Comparison of ENCODE assay signal across 11 cellular contexts in genomic region chr11:31813961-31814868, GRCh38. TPM values are rescaled to one million over a fixed set of nuclear protein-coding genes. Genes with fewer than 3 reads are reported as not detected.
DNase-seq lines count a peak whose midpoint lies in the region; ATAC-seq and TF ChIP-seq lines count a peak whose summit lies in the region.
"Had no signal": no experiment of that assay in that cellular context is flagged by ENCODE, and none has a peak within 500 bp of the region (broad histone marks: within the 10 kb centered on the region; RNA-seq: fewer than 3 reads in every experiment).

No MANE protein-coding gene starts in this region.

- no peaks in the 10 kb centered on the region; the same call in 1 of the 2 replicates for H3K9me3 ChIP-seq in iPS-20b (ENCODE audit: insufficient read depth, low read depth, low read length)

- DNase-seq in activated T-cell treated with anti-CD3 and anti-CD28 coated beads, Interleukin-2, amount 50 U/mL, for 4 hours = no peak
- DNase-seq in activated T-cell treated with anti-CD3 and anti-CD28 coated beads, Interleukin-2, amount 50 U/mL, for 1 hour = no peak
- DNase-seq in activated CD8-positive, alpha-beta T cell treated with anti-CD3 and anti-CD28 coated beads for 36 hours = no peak
- no peak for DNase-seq in stimulated activated naive CD8-positive, alpha-beta T cell treated with anti-CD3 and anti-CD28 coated beads, Interleukin-15, amount 100 ng/mL, for 72 hours
- no peak for DNase-seq in NOMO-1 treated with dmso at 0.1 percent for 144 hours (lab: John Stamatoyannopoulos, UW; ENCODE audit: unreplicated experiment)
- DNase-seq: NCI-H1436; stimulated activated naive CD4-positive, alpha-beta T cell had no signal

- no peak overlapping the region for H3K27ac ChIP-seq in iPS-20b (ENCODE audit: low read length)
- H3K27ac ChIP-seq: BLaER1 had no signal

- no peak for ATAC-seq in activated T-cell treated with anti-CD3 and anti-CD28 coated beads, Interleukin-2, amount 50 U/mL, for 4 hours
- ATAC-seq in activated CD8-positive, alpha-beta T cell treated with anti-CD3 and anti-CD28 coated beads for 36 hours = no peak
- no peak for ATAC-seq in stimulated activated naive CD8-positive, alpha-beta T cell treated with anti-CD3 and anti-CD28 coated beads, Interleukin-15, amount 100 ng/mL, for 72 hours
- ATAC-seq in HG03565 (IDR thresholded peaks at IDR 0.05; ENCODE audit: unreplicated experiment) = no peak
- ATAC-seq in HG03469 (IDR thresholded peaks at IDR 0.05; ENCODE audit: unreplicated experiment) = no peak

- peak overlapping the region; percentile 71 for H3K4me3 Mint-ChIP-seq in activated T-cell treated with anti-CD3 and anti-CD28 coated beads, Interleukin-2, amount 50 U/mL, for 4 hours
- H3K4me3 Mint-ChIP-seq in activated CD8-positive, alpha-beta T cell treated with anti-CD3 and anti-CD28 coated beads for 36 hours = peak overlapping the region; percentile 51
- H3K4me3 Mint-ChIP-seq in stimulated activated naive CD8-positive, alpha-beta T cell treated with anti-CD3 and anti-CD28 coated beads, Interleukin-15, amount 100 ng/mL, for 72 hours = peak overlapping the region; percentile 76 to 90

- no peaks in the 10 kb centered on the region for H3K36me3 Mint-ChIP-seq in activated T-cell treated with anti-CD3 and anti-CD28 coated beads, Interleukin-2, amount 50 U/mL, for 4 hours (ENCODE audit: insufficient read depth)
- no peaks in the 10 kb centered on the region for H3K36me3 Mint-ChIP-seq in activated CD8-positive, alpha-beta T cell treated with anti-CD3 and anti-CD28 coated beads for 36 hours (ENCODE audit: low read depth)

- POLR2A ChIA-PET in activated CD8-positive, alpha-beta T cell treated with anti-CD3 and anti-CD28 coated beads for 36 hours (lab: Charles Lee) = interaction anchor here (1.0 kb wide), 1 partner anchor 12 kb away, joined by 4 read pairs; no protein-coding TSS in a partner anchor

- no peak overlapping the region for H3K27ac Mint-ChIP-seq in activated CD8-positive, alpha-beta T cell treated with anti-CD3 and anti-CD28 coated beads for 36 hours
- peak overlapping the region in 1 of 2 donors; percentile 62 for H3K27ac Mint-ChIP-seq in stimulated activated naive CD8-positive, alpha-beta T cell treated with anti-CD3 and anti-CD28 coated beads, Interleukin-15, amount 100 ng/mL, for 72 hours

- peaks cover 54% of the 10 kb centered on the region for H3K4me1 Mint-ChIP-seq in activated T-cell treated with anti-CD3 and anti-CD28 coated beads, Interleukin-2, amount 50 U/mL, for 4 hours (ENCODE audit: low read depth)
- H3K4me1 Mint-ChIP-seq in activated CD8-positive, alpha-beta T cell treated with anti-CD3 and anti-CD28 coated beads for 36 hours (ENCODE audit: low read depth) = peaks cover 49% of the 10 kb centered on the region
- peaks cover 81% of the 10 kb centered on the region for H3K4me1 Mint-ChIP-seq in stimulated activated naive CD8-positive, alpha-beta T cell treated with anti-CD3 and anti-CD28 coated beads, Interleukin-15, amount 100 ng/mL, for 72 hours

- H3K27me3 ChIP-seq in iPS-20b (ENCODE audit: insufficient read depth, low read length) = peaks cover 100% of the 10 kb centered on the region

- peak overlapping the region; percentile 39 for H3K4me3 ChIP-seq in iPS-20b (ENCODE audit: low read length)
- H3K4me3 ChIP-seq: BLaER1 had no signal

- H3K4me1 ChIP-seq in iPS-20b (ENCODE audit: insufficient read depth, low read length) = peaks cover 7% of the 10 kb centered on the region; the same call in 1 of the 2 replicates

- intact Hi-C loops in activated CD8-positive, alpha-beta T cell treated with anti-CD3 and anti-CD28 coated beads for 36 hours (cut with micrococcal nuclease) = no loop called here

- H3K27me3 Mint-ChIP-seq in activated T-cell treated with anti-CD3 and anti-CD28 coated beads, Interleukin-2, amount 50 U/mL, for 4 hours (ENCODE audit: low read depth) = peaks cover 66% of the 10 kb centered on the region
- H3K27me3 Mint-ChIP-seq in activated CD8-positive, alpha-beta T cell treated with anti-CD3 and anti-CD28 coated beads for 36 hours = peaks cover 68% of the 10 kb centered on the region
- H3K27me3 Mint-ChIP-seq in stimulated activated naive CD8-positive, alpha-beta T cell treated with anti-CD3 and anti-CD28 coated beads, Interleukin-15, amount 100 ng/mL, for 72 hours = peaks cover 100% of the 10 kb centered on the region

- H3K9ac ChIP-seq in iPS-20b (ENCODE audit: low read depth, low read length) = no peak overlapping the region
- H3K9ac ChIP-seq: BLaER1 had no signal

- no peaks in the 10 kb centered on the region for H3K9me3 Mint-ChIP-seq in activated T-cell treated with anti-CD3 and anti-CD28 coated beads, Interleukin-2, amount 50 U/mL, for 4 hours
- no peaks in the 10 kb centered on the region for H3K9me3 Mint-ChIP-seq in activated CD8-positive, alpha-beta T cell treated with anti-CD3 and anti-CD28 coated beads for 36 hours
- H3K9me3 Mint-ChIP-seq in stimulated activated naive CD8-positive, alpha-beta T cell treated with anti-CD3 and anti-CD28 coated beads, Interleukin-15, amount 100 ng/mL, for 72 hours = no peaks in the 10 kb centered on the region

- CTCF ChIA-PET in activated CD8-positive, alpha-beta T cell treated with anti-CD3 and anti-CD28 coated beads for 36 hours (lab: Charles Lee) = no interaction called here

- no peak for TF ChIP-seq CTCF in activated CD8-positive, alpha-beta T cell treated with anti-CD3 and anti-CD28 coated beads for 36 hours (IDR thresholded peaks at IDR 0.05)

- no peaks in the 10 kb centered on the region for H3K36me3 ChIP-seq in iPS-20b (ENCODE audit: insufficient read depth, low read depth, low read length)
- H3K36me3 ChIP-seq: BLaER1 had no signal

RNA-seq across cellular contexts. Expression of gene PAX6, which starts 3.1 kb away (rescaled TPM):
- not detected for total RNA-seq in activated T-cell treated with anti-CD3 and anti-CD28 coated beads, Interleukin-2, amount 50 U/mL, for 4 hours
- total RNA-seq in activated CD8-positive, alpha-beta T cell treated with anti-CD3 and anti-CD28 coated beads for 36 hours = not detected
